ENCODE assay signal across 8 cellular contexts in the genomic region with DNA sequence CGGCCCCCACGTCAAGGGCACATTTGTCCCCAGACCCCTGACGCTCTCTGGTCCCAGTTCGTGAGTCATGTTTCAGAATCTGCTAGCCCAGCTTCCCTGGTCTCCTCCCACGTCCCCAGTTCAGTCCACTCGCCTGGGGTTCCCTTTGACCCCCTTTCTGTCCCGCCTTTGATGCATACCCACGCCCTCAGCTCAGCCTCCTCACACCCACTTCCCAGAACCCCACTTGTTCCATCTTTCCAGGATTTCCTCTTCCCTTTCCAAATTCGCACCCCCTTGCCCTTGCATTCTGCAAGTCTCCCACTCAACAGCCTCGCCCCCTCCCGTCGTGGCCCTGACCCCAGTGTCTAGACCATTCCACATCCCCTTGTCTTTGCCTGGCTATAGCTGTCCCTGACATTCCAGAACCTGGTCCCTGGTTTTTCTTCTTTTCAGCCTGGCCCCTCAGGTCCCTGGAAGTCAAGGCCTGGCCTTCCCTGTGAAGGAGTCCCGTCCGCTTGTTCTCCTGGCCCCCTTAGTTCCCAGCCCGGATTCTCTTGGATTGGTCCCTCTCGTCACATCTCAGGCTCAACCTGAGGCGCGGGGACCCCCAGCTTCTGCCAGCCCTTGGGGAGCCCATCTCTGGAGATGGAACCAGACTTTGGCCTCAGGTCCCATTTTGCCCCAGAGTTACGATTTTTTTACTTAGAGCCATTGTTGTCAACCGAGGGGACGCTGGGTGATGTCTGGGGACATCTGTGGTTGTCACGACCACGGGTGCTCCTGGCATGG. TPM values are rescaled to one million over a fixed set of nuclear protein-coding genes. Genes with fewer than 3 reads are reported as not detected.
DNase-seq lines count a peak whose midpoint lies in the region; ATAC-seq and TF ChIP-seq lines count a peak whose summit lies in the region.

No MANE protein-coding gene starts in this region.

- H3K4me3 ChIP-seq in iPS DF 6.9 (ENCODE audit: low read length) (peak overlapping the region; percentile 89; the same call in 1 of the 2 replicates), spleen (peak overlapping the region; percentile 67 to 100 (median 93))

- H3K4me3 Mint-ChIP-seq in HFFc6: peak overlapping the region; percentile 99
- H3K4me3 Mint-ChIP-seq in activated CD4-positive, alpha-beta memory T cell treated with anti-CD3 and anti-CD28 coated beads, Interleukin-2, amount 10 ng/mL, durations not matched to agents 7 days and 5 days: peak overlapping the region; percentile 88

- H3K36me3 Mint-ChIP-seq in HFFc6 (ENCODE audit: low read depth): no peaks in the 10 kb centered on the region
- H3K36me3 Mint-ChIP-seq in activated CD4-positive, alpha-beta memory T cell treated with anti-CD3 and anti-CD28 coated beads, Interleukin-2, amount 10 ng/mL, durations not matched to agents 7 days and 5 days (ENCODE audit: low read depth): peaks cover 35% of the 10 kb centered on the region

- no CpG with 5 or more reads among the region's 23 CpGs for WGBS in iPS DF 6.9 (ENCODE audit: insufficient coverage, insufficient read length)
- 60 to 71% (median 65%) methylated on average over 23 of the region's 23 CpGs for WGBS in spleen, 5 donors

- intact Hi-C loops in spleen (cut with DNase I; ENCODE audit: low total_unique reads): no loop called here

- peak overlapping the region; percentile 90 for H3K27ac Mint-ChIP-seq in HFFc6
- H3K27ac Mint-ChIP-seq in activated CD4-positive, alpha-beta memory T cell treated with anti-CD3 and anti-CD28 coated beads, Interleukin-2, amount 10 ng/mL, durations not matched to agents 7 days and 5 days: peak overlapping the region; percentile 82

- H3K9me3 Mint-ChIP-seq in HFFc6: no peaks in the 10 kb centered on the region
- no peaks in the 10 kb centered on the region for H3K9me3 Mint-ChIP-seq in activated CD4-positive, alpha-beta memory T cell treated with anti-CD3 and anti-CD28 coated beads, Interleukin-2, amount 10 ng/mL, durations not matched to agents 7 days and 5 days

- DNase-seq in HFFc6 (no peak), iPS DF 6.9 (ENCODE audit: low read depth, low spot score) (no peak), spleen (no peak)
- DNase-seq in activated CD4-positive, alpha-beta memory T cell treated with anti-CD3 and anti-CD28 coated beads, Interleukin-2, amount 10 ng/mL, durations not matched to agents 7 days and 5 days: no peak

- H3K9me3 ChIP-seq in iPS DF 6.9 (ENCODE audit: control insufficient read depth, insufficient read depth, low read length) (no peaks in the 10 kb centered on the region), spleen (no peaks in the 10 kb centered on the region)

- H3K4me1 ChIP-seq in iPS DF 6.9 (ENCODE audit: control insufficient read depth, insufficient read depth, low read length): peaks cover 4% of the 10 kb centered on the region
- H3K4me1 ChIP-seq in spleen: peaks cover 43 to 95% (median 78%) of the 10 kb centered on the region in 6 donors

- H3K27me3 ChIP-seq in iPS DF 6.9 (ENCODE audit: control insufficient read depth, insufficient read depth, low read length) (no peaks in the 10 kb centered on the region), spleen (replicated peaks in 1 of 7) (no peaks in the 10 kb centered on the region)

- H3K36me3 ChIP-seq in iPS DF 6.9 (ENCODE audit: control insufficient read depth, insufficient read depth, low read length): peaks cover 10% of the 10 kb centered on the region
- peaks cover 0 to 62% (median 0%) of the 10 kb centered on the region in 6 donors for H3K36me3 ChIP-seq in spleen

- no peak for TF ChIP-seq POLR2A in spleen (IDR thresholded peaks at IDR 0.05)

- H3K27ac ChIP-seq in iPS DF 6.9 (ENCODE audit: low read length) (no peak overlapping the region), spleen (peak overlapping the region in 4 of 8 donors; percentile 89 to 99 (median 94))

- no peak for TF ChIP-seq CTCF in HFFc6 (IDR thresholded peaks at IDR 0.05)
- no peak for TF ChIP-seq CTCF in spleen (IDR thresholded peaks at IDR 0.05 in 8 of 11, conservative IDR thresholded peaks at IDR 0.05 in 3 of 11)

- ATAC-seq in HG03139 (IDR thresholded peaks at IDR 0.05; ENCODE audit: unreplicated experiment): no peak
- no peak for ATAC-seq in HG03135 (IDR thresholded peaks at IDR 0.05; ENCODE audit: unreplicated experiment)
- no peak for ATAC-seq in HG02763 (IDR thresholded peaks at IDR 0.05; ENCODE audit: unreplicated experiment)
- ATAC-seq in GM18909 (IDR thresholded peaks at IDR 0.05; ENCODE audit: poor library complexity, unreplicated experiment): no peak

- CTCF ChIA-PET in activated CD4-positive, alpha-beta memory T cell treated with anti-CD3 and anti-CD28 coated beads, Interleukin-2, amount 10 ng/mL, durations not matched to agents 7 days and 5 days (lab: Charles Lee): interaction anchor here (0.6 kb wide), 1 partner anchor 224 kb away, joined by 3 read pairs; no protein-coding TSS in a partner anchor

- no peaks in the 10 kb centered on the region for H3K27me3 Mint-ChIP-seq in HFFc6 (ENCODE audit: insufficient read depth)
- no peaks in the 10 kb centered on the region for H3K27me3 Mint-ChIP-seq in activated CD4-positive, alpha-beta memory T cell treated with anti-CD3 and anti-CD28 coated beads, Interleukin-2, amount 10 ng/mL, durations not matched to agents 7 days and 5 days

- H3K4me1 Mint-ChIP-seq in HFFc6 (ENCODE audit: low read depth): peaks cover 21% of the 10 kb centered on the region
- peaks cover 60% of the 10 kb centered on the region for H3K4me1 Mint-ChIP-seq in activated CD4-positive, alpha-beta memory T cell treated with anti-CD3 and anti-CD28 coated beads, Interleukin-2, amount 10 ng/mL, durations not matched to agents 7 days and 5 days

- POLR2A ChIA-PET in activated CD4-positive, alpha-beta memory T cell treated with anti-CD3 and anti-CD28 coated beads, Interleukin-2, amount 10 ng/mL, durations not matched to agents 7 days and 5 days (lab: Charles Lee): interaction anchor here (0.6 to 2.1 kb wide), 9 partner anchors 10 to 567 kb away, joined by 3 to 10 read pairs (median 4); a partner anchor contains a TSS

RNA-seq across cellular contexts. Expression of a gene that starts 1.3 kb away (rescaled TPM):
- 100 to 1,000 TPM in 4 of 6 experiments, 10 to 100 TPM in 2; 98.1 to 130 (median 106) TPM for total RNA-seq in HFFc6 (2021; fragmentation: NEBNext Ultra II Directional; extraction: Animal tissue kit (Norgen Biotek cat#: 25700))
- 10 to 100 TPM; 49.6 to 52.0 TPM for total RNA-seq in activated CD4-positive, alpha-beta memory T cell treated with anti-CD3 and anti-CD28 coated beads, Interleukin-2, amount 10 ng/mL, durations not matched to agents 7 days and 5 days
- total RNA-seq in spleen: 10 to 100 TPM; 37.8 to 59.2 (median 47.1) TPM
- polyA plus RNA-seq in spleen: 10 to 100 TPM; 41.4 to 89.5 (median 79.6) TPM

RNA-seq across cellular contexts. Expression of a gene that starts 8.5 kb away (rescaled TPM):
- total RNA-seq in HFFc6 (2021; fragmentation: NEBNext Ultra II Directional; extraction: Animal tissue kit (Norgen Biotek cat#: 25700)): not detected
- total RNA-seq in activated CD4-positive, alpha-beta memory T cell treated with anti-CD3 and anti-CD28 coated beads, Interleukin-2, amount 10 ng/mL, durations not matched to agents 7 days and 5 days: 100 to 1,000 TPM; 275 to 280 TPM
- 100 to 1,000 TPM in 2 of 7 donors, 10 to 100 TPM in 5; 46.3 to 171 (median 64.4) TPM for total RNA-seq in spleen
- 10 to 100 TPM; 44.7 to 68.9 (median 59.6) TPM for polyA plus RNA-seq in spleen

RNA-seq across cellular contexts. Expression of a gene that starts 37.4 kb away (rescaled TPM):
- under 1 TPM in 3 of 6 experiments, not detected in 3; 0.20 to 0.46 (median 0.30) TPM for total RNA-seq in HFFc6 (2021; fragmentation: NEBNext Ultra II Directional; extraction: Animal tissue kit (Norgen Biotek cat#: 25700))
- total RNA-seq in activated CD4-positive, alpha-beta memory T cell treated with anti-CD3 and anti-CD28 coated beads, Interleukin-2, amount 10 ng/mL, durations not matched to agents 7 days and 5 days: under 1 TPM; 0.25 to 0.43 TPM
- total RNA-seq in spleen: under 1 TPM in 2 of 7 donors, not detected in 5; 0.10 to 0.19 TPM
- polyA plus RNA-seq in spleen: under 1 TPM in 1 of 3 donors, not detected in 2; 0.05 TPM

RNA-seq across cellular contexts. Expression of a gene that starts 51.2 kb away (rescaled TPM):
- total RNA-seq in HFFc6 (2021; fragmentation: NEBNext Ultra II Directional; extraction: Animal tissue kit (Norgen Biotek cat#: 25700)): not detected
- 100 to 1,000 TPM; 140 TPM for total RNA-seq in activated CD4-positive, alpha-beta memory T cell treated with anti-CD3 and anti-CD28 coated beads, Interleukin-2, amount 10 ng/mL, durations not matched to agents 7 days and 5 days
- 10 to 100 TPM in 6 of 7 donors, 1 to 10 TPM in 1; 9.8 to 24.9 (median 12.7) TPM for total RNA-seq in spleen
- polyA plus RNA-seq in spleen: 1 to 10 TPM; 3.8 to 7.6 (median 5.2) TPM

Comparison
In these comparisons a context has a peak if more than half of its experiments do, and no peak if none do; other contexts are left out.
1. RNA of a gene that starts 8.5 kb away (total RNA-seq): 275 to 280 TPM in activated CD4-positive, alpha-beta memory T cell treated with anti-CD3 and anti-CD28 coated beads, Interleukin-2, amount 10 ng/mL, durations not matched to agents 7 days and 5 days and 46.3 to 171 TPM in spleen; not detected in HFFc6; every median in the first group is over 10 times any median in the second.